ENCODE assay signal across 2 cellular contexts in the genomic region with DNA sequence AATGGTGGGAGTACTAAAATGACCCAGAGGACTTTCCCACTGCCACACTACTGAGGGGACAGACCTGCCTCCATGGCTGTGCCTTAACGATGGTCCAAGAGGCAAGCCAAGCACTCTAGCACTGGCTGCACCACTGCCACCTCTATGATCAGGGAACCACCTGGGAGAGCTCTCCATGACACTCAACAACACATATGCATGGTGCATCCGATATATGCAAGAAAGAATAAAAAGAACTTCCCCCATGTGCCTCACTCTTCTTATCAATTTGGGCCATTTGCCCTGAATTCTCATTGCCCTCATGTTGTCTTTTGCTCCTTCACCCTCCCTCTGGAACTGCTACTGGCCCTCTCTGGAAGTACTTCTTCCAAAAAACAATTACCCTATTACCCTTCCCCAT.
TF ChIP-seq lines count a peak whose summit lies in the region.

No MANE protein-coding gene starts in this region.

TF ChIP-seq in IMR-90, 13 proteins besides CTCF, POLR2A, EP300 and RAD21:
- TF ChIP-seq RFX5 (IDR thresholded peaks at IDR 0.05; ENCODE audit: low read depth, low read length): no peak
- TF ChIP-seq, protein P1, sequence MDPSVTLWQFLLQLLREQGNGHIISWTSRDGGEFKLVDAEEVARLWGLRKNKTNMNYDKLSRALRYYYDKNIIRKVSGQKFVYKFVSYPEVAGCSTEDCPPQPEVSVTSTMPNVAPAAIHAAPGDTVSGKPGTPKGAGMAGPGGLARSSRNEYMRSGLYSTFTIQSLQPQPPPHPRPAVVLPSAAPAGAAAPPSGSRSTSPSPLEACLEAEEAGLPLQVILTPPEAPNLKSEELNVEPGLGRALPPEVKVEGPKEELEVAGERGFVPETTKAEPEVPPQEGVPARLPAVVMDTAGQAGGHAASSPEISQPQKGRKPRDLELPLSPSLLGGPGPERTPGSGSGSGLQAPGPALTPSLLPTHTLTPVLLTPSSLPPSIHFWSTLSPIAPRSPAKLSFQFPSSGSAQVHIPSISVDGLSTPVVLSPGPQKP (IDR thresholded peaks at IDR 0.05; ENCODE audit: borderline replicate concordance, low read depth, low read length): no peak
- TF ChIP-seq NFE2L2 (IDR thresholded peaks at IDR 0.05; ENCODE audit: low read depth, low read length): no peak
- TF ChIP-seq MAFK (IDR thresholded peaks at IDR 0.05; ENCODE audit: low read depth, low read length): no peak
- TF ChIP-seq MXI1 (IDR thresholded peaks at IDR 0.05; ENCODE audit: borderline replicate concordance, low read depth, low read length): no peak
- no peak for TF ChIP-seq CEBPB (IDR thresholded peaks at IDR 0.05; ENCODE audit: low read depth, low read length)
- TF ChIP-seq MAZ (IDR thresholded peaks at IDR 0.05; ENCODE audit: borderline replicate concordance, low read depth, low read length): no peak
- no peak for TF ChIP-seq SMC3 (IDR thresholded peaks at IDR 0.05; ENCODE audit: low read depth, low read length)
- TF ChIP-seq FOS (IDR thresholded peaks at IDR 0.05; ENCODE audit: low read depth, low read length): no peak
- TF ChIP-seq BHLHE40 (IDR thresholded peaks at IDR 0.05; ENCODE audit: low read depth, low read length): no peak

TF ChIP-seq in K562, 482 proteins besides CTCF, POLR2A, EP300 and RAD21 (continues in another document):
- TF ChIP-seq ZNF311 (CRISPR knock-in tag; IDR thresholded peaks at IDR 0.05) (no peak), NFIC (IDR thresholded peaks at IDR 0.05) (peak; percentile 35; the same call in 1 of the 2 replicates), BRD9 (IDR thresholded peaks at IDR 0.05; ENCODE audit: low read depth, partially characterized antibody) (no peak), CBFA2T3 (IDR thresholded peaks at IDR 0.05) (peak; percentile 58), POLR2B (IDR thresholded peaks at IDR 0.05; ENCODE audit: low read depth, partially characterized antibody) (no peak), RFX5 (IDR thresholded peaks at IDR 0.05; ENCODE audit: low read depth, low read length) (no peak), MTA3 (IDR thresholded peaks at IDR 0.05; ENCODE audit: borderline replicate concordance) (no peak), ZNF165 (CRISPR knock-in tag; IDR thresholded peaks at IDR 0.05; ENCODE audit: borderline replicate concordance) (no peak), TCF7L2 (IDR thresholded peaks at IDR 0.05; ENCODE audit: low read depth, low read length) (no peak), BCL6 (CRISPR knock-in tag; IDR thresholded peaks at IDR 0.05) (no peak), ZFPM2 (CRISPR knock-in tag; IDR thresholded peaks at IDR 0.05) (no peak)
- TF ChIP-seq, protein P2, sequence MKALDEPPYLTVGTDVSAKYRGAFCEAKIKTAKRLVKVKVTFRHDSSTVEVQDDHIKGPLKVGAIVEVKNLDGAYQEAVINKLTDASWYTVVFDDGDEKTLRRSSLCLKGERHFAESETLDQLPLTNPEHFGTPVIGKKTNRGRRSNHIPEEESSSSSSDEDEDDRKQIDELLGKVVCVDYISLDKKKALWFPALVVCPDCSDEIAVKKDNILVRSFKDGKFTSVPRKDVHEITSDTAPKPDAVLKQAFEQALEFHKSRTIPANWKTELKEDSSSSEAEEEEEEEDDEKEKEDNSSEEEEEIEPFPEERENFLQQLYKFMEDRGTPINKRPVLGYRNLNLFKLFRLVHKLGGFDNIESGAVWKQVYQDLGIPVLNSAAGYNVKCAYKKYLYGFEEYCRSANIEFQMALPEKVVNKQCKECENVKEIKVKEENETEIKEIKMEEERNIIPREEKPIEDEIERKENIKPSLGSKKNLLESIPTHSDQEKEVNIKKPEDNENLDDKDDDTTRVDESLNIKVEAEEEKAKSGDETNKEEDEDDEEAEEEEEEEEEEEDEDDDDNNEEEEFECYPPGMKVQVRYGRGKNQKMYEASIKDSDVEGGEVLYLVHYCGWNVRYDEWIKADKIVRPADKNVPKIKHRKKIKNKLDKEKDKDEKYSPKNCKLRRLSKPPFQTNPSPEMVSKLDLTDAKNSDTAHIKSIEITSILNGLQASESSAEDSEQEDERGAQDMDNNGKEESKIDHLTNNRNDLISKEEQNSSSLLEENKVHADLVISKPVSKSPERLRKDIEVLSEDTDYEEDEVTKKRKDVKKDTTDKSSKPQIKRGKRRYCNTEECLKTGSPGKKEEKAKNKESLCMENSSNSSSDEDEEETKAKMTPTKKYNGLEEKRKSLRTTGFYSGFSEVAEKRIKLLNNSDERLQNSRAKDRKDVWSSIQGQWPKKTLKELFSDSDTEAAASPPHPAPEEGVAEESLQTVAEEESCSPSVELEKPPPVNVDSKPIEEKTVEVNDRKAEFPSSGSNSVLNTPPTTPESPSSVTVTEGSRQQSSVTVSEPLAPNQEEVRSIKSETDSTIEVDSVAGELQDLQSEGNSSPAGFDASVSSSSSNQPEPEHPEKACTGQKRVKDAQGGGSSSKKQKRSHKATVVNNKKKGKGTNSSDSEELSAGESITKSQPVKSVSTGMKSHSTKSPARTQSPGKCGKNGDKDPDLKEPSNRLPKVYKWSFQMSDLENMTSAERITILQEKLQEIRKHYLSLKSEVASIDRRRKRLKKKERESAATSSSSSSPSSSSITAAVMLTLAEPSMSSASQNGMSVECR (CRISPR knock-in tag; IDR thresholded peaks at IDR 0.05): no peak
- TF ChIP-seq, protein P3, sequence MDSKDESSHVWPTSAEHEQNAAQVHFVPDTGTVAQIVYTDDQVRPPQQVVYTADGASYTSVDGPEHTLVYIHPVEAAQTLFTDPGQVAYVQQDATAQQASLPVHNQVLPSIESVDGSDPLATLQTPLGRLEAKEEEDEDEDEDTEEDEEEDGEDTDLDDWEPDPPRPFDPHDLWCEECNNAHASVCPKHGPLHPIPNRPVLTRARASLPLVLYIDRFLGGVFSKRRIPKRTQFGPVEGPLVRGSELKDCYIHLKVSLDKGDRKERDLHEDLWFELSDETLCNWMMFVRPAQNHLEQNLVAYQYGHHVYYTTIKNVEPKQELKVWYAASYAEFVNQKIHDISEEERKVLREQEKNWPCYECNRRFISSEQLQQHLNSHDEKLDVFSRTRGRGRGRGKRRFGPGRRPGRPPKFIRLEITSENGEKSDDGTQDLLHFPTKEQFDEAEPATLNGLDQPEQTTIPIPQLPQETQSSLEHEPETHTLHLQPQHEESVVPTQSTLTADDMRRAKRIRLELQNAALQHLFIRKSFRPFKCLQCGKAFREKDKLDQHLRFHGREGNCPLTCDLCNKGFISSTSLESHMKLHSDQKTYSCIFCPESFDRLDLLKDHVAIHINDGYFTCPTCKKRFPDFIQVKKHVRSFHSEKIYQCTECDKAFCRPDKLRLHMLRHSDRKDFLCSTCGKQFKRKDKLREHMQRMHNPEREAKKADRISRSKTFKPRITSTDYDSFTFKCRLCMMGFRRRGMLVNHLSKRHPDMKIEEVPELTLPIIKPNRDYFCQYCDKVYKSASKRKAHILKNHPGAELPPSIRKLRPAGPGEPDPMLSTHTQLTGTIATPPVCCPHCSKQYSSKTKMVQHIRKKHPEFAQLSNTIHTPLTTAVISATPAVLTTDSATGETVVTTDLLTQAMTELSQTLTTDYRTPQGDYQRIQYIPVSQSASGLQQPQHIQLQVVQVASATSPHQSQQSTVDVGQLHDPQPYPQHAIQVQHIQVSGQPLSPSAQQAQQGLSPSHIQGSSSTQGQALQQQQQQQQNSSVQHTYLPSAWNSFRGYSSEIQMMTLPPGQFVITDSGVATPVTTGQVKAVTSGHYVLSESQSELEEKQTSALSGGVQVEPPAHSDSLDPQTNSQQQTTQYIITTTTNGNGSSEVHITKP (IDR thresholded peaks at IDR 0.05; ENCODE audit: partially characterized antibody): peak; percentile 64
- TF ChIP-seq, protein P4, sequence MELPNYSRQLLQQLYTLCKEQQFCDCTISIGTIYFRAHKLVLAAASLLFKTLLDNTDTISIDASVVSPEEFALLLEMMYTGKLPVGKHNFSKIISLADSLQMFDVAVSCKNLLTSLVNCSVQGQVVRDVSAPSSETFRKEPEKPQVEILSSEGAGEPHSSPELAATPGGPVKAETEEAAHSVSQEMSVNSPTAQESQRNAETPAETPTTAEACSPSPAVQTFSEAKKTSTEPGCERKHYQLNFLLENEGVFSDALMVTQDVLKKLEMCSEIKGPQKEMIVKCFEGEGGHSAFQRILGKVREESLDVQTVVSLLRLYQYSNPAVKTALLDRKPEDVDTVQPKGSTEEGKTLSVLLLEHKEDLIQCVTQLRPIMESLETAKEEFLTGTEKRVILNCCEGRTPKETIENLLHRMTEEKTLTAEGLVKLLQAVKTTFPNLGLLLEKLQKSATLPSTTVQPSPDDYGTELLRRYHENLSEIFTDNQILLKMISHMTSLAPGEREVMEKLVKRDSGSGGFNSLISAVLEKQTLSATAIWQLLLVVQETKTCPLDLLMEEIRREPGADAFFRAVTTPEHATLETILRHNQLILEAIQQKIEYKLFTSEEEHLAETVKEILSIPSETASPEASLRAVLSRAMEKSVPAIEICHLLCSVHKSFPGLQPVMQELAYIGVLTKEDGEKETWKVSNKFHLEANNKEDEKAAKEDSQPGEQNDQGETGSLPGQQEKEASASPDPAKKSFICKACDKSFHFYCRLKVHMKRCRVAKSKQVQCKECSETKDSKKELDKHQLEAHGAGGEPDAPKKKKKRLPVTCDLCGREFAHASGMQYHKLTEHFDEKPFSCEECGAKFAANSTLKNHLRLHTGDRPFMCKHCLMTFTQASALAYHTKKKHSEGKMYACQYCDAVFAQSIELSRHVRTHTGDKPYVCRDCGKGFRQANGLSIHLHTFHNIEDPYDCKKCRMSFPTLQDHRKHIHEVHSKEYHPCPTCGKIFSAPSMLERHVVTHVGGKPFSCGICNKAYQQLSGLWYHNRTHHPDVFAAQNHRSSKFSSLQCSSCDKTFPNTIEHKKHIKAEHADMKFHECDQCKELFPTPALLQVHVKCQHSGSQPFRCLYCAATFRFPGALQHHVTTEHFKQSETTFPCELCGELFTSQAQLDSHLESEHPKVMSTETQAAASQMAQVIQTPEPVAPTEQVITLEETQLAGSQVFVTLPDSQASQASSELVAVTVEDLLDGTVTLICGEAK (IDR thresholded peaks at IDR 0.05): no peak
- TF ChIP-seq, protein P4 (CRISPR knock-in tag; IDR thresholded peaks at IDR 0.05): no peak
- TF ChIP-seq, protein P5, sequence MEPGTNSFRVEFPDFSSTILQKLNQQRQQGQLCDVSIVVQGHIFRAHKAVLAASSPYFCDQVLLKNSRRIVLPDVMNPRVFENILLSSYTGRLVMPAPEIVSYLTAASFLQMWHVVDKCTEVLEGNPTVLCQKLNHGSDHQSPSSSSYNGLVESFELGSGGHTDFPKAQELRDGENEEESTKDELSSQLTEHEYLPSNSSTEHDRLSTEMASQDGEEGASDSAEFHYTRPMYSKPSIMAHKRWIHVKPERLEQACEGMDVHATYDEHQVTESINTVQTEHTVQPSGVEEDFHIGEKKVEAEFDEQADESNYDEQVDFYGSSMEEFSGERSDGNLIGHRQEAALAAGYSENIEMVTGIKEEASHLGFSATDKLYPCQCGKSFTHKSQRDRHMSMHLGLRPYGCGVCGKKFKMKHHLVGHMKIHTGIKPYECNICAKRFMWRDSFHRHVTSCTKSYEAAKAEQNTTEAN (CRISPR knock-in tag; IDR thresholded peaks at IDR 0.05): no peak
- TF ChIP-seq, protein P6, sequence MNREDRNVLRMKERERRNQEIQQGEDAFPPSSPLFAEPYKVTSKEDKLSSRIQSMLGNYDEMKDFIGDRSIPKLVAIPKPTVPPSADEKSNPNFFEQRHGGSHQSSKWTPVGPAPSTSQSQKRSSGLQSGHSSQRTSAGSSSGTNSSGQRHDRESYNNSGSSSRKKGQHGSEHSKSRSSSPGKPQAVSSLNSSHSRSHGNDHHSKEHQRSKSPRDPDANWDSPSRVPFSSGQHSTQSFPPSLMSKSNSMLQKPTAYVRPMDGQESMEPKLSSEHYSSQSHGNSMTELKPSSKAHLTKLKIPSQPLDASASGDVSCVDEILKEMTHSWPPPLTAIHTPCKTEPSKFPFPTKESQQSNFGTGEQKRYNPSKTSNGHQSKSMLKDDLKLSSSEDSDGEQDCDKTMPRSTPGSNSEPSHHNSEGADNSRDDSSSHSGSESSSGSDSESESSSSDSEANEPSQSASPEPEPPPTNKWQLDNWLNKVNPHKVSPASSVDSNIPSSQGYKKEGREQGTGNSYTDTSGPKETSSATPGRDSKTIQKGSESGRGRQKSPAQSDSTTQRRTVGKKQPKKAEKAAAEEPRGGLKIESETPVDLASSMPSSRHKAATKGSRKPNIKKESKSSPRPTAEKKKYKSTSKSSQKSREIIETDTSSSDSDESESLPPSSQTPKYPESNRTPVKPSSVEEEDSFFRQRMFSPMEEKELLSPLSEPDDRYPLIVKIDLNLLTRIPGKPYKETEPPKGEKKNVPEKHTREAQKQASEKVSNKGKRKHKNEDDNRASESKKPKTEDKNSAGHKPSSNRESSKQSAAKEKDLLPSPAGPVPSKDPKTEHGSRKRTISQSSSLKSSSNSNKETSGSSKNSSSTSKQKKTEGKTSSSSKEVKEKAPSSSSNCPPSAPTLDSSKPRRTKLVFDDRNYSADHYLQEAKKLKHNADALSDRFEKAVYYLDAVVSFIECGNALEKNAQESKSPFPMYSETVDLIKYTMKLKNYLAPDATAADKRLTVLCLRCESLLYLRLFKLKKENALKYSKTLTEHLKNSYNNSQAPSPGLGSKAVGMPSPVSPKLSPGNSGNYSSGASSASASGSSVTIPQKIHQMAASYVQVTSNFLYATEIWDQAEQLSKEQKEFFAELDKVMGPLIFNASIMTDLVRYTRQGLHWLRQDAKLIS (CRISPR knock-in tag; IDR thresholded peaks at IDR 0.05): no peak
- TF ChIP-seq, protein P7, sequence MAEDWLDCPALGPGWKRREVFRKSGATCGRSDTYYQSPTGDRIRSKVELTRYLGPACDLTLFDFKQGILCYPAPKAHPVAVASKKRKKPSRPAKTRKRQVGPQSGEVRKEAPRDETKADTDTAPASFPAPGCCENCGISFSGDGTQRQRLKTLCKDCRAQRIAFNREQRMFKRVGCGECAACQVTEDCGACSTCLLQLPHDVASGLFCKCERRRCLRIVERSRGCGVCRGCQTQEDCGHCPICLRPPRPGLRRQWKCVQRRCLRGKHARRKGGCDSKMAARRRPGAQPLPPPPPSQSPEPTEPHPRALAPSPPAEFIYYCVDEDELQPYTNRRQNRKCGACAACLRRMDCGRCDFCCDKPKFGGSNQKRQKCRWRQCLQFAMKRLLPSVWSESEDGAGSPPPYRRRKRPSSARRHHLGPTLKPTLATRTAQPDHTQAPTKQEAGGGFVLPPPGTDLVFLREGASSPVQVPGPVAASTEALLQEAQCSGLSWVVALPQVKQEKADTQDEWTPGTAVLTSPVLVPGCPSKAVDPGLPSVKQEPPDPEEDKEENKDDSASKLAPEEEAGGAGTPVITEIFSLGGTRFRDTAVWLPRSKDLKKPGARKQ (CRISPR knock-in tag; IDR thresholded peaks at IDR 0.05): no peak
